Comparison of ENCODE assay signal across 14 cellular contexts in genomic region chr4:4995866-4996265, GRCh38. TPM values are rescaled to one million over a fixed set of nuclear protein-coding genes. Genes with fewer than 3 reads are reported as not detected.
"Had no signal": no experiment of that assay in that cellular context is flagged by ENCODE, and none has a peak within 500 bp of the region (broad histone marks: within the 10 kb centered on the region; RNA-seq: fewer than 3 reads in every experiment).

No MANE protein-coding gene starts in this region.

- H3K9me3 Mint-ChIP-seq: activated naive CD8-positive, alpha-beta T cell treated with anti-CD3 and anti-CD28 coated beads, Interleukin-2, amount 50 U/mL, for 24 hours; activated T-helper 17 cell treated with anti-CD3 and anti-CD28 coated beads, Interleukin-2, amount 50 U/mL, for 72 hours; memory B cell; naive thymus-derived CD8-positive, alpha-beta T cell; stimulated activated naive CD8-positive, alpha-beta T cell treated with anti-CD3 and anti-CD28 coated beads, Interleukin-15, Interleukin-2, amounts not matched to agents 100 ng/mL and 50 ng/mL, for 24 hours; T-cell had no signal

- H3K27ac Mint-ChIP-seq: activated naive CD8-positive, alpha-beta T cell treated with anti-CD3 and anti-CD28 coated beads, Interleukin-2, amount 50 U/mL, for 24 hours; activated T-helper 17 cell treated with anti-CD3 and anti-CD28 coated beads, Interleukin-2, amount 50 U/mL, for 72 hours; memory B cell; naive thymus-derived CD8-positive, alpha-beta T cell; stimulated activated naive CD8-positive, alpha-beta T cell treated with anti-CD3 and anti-CD28 coated beads, Interleukin-15, Interleukin-2, amounts not matched to agents 100 ng/mL and 50 ng/mL, for 24 hours; T-cell had no signal

- ATAC-seq: naive thymus-derived CD8-positive, alpha-beta T cell; T-cell had no signal

- H3K4me1 Mint-ChIP-seq: activated naive CD8-positive, alpha-beta T cell treated with anti-CD3 and anti-CD28 coated beads, Interleukin-2, amount 50 U/mL, for 24 hours; activated T-helper 17 cell treated with anti-CD3 and anti-CD28 coated beads, Interleukin-2, amount 50 U/mL, for 72 hours; T-cell had no signal

- DNase-seq: activated CD4-positive, alpha-beta T cell treated with anti-CD3 and anti-CD28 coated beads, Interleukin-2, amount 50 U/mL, for 4 hours; T-helper 9 cell had no signal

- H3K27me3 Mint-ChIP-seq: stimulated activated naive CD8-positive, alpha-beta T cell treated with anti-CD3 and anti-CD28 coated beads, Interleukin-15, Interleukin-2, amounts not matched to agents 100 ng/mL and 50 ng/mL, for 24 hours had no signal

- H3K9me3 ChIP-seq: ascending aorta, left ventricle myocardium inferior, mucosa of descending colon, spleen, testis, upper lobe of left lung had no signal

- H3K36me3 Mint-ChIP-seq: memory B cell; naive thymus-derived CD8-positive, alpha-beta T cell; T-cell had no signal

- H3K4me3 Mint-ChIP-seq: activated naive CD8-positive, alpha-beta T cell treated with anti-CD3 and anti-CD28 coated beads, Interleukin-2, amount 50 U/mL, for 24 hours; activated T-helper 17 cell treated with anti-CD3 and anti-CD28 coated beads, Interleukin-2, amount 50 U/mL, for 72 hours; memory B cell; naive thymus-derived CD8-positive, alpha-beta T cell; stimulated activated naive CD8-positive, alpha-beta T cell treated with anti-CD3 and anti-CD28 coated beads, Interleukin-15, Interleukin-2, amounts not matched to agents 100 ng/mL and 50 ng/mL, for 24 hours; T-cell had no signal

- H3K4me3 ChIP-seq: ascending aorta, left ventricle myocardium inferior, mucosa of descending colon, spleen, testis, upper lobe of left lung had no signal

- H3K36me3 ChIP-seq: ascending aorta, left ventricle myocardium inferior, spleen, upper lobe of left lung had no signal

- H3K4me1 ChIP-seq: upper lobe of left lung had no signal

- H3K27me3 ChIP-seq: ascending aorta, testis had no signal

- H3K27ac ChIP-seq: ascending aorta, left ventricle myocardium inferior, spleen, testis, upper lobe of left lung had no signal

RNA-seq across cellular contexts. Expression of gene CYTL1, which starts 23.4 kb away (rescaled TPM):
- total RNA-seq: activated T-helper 17 cell treated with anti-CD3 and anti-CD28 coated beads, Interleukin-2, amount 50 U/mL, for 72 hours; naive thymus-derived CD8-positive, alpha-beta T cell had no signal
- polyA plus RNA-seq: naive thymus-derived CD8-positive, alpha-beta T cell had no signal

RNA-seq across cellular contexts. Expression of gene STK32B, which starts 55.4 kb away (rescaled TPM):
- total RNA-seq: activated T-helper 17 cell treated with anti-CD3 and anti-CD28 coated beads, Interleukin-2, amount 50 U/mL, for 72 hours; naive thymus-derived CD8-positive, alpha-beta T cell had no signal
- polyA plus RNA-seq: naive thymus-derived CD8-positive, alpha-beta T cell had no signal
